ENCODE assay signal across 11 cellular contexts in the genomic region with DNA sequence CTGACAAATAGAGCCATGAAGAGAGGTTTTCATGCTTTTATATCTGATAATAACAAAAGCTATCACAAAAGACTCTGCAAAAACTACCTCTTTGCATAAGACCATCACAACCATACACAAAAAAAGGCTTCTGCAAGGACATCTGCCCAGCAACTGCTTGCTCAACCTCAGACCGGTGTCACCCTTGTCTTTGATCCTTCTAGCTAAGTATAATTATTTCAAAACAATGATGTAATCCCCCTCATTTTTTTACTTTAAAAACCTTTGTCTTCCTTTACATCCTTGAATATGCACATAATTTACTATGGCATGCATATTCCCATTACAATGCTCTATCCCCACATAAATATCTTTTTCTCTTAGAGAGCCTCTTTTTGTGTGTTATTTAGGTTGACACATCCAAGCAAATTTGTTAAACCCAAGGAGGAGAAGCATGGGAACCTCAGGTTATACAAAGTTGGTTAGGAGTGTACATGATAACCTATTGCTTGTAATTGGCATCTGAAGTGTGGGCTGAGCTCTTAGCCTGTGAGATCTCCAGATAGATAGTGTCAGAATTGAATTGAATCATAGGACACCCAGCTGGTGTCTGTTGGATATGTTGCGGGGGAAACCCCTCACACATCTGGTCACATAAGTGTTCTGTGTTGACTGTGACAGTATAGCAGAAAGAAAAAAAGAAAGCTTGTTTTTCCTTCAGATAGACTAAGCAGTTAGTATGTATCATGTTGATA. TPM values are rescaled to one million over a fixed set of nuclear protein-coding genes. Genes with fewer than 3 reads are reported as not detected.
A peak's percentile ranks its signal among the peaks of the same experiment; 100 is the strongest.
DNase-seq lines count a peak whose midpoint lies in the region; ATAC-seq, FAIRE-seq and TF ChIP-seq lines count a peak whose summit lies in the region.
"Had no signal": no experiment of that assay in that cellular context is flagged by ENCODE, and none has a peak within 500 bp of the region (broad histone marks: within the 10 kb centered on the region; RNA-seq: fewer than 3 reads in every experiment).

No MANE protein-coding gene starts in this region.

- H4K20me1 ChIP-seq in H1 (replicated peaks in 1 of 2; ENCODE audit: control insufficient read depth in 1 of 2, insufficient read depth in 2 of 2, low read length in 2 of 2): no peaks in the 10 kb centered on the region

- no peak overlapping the region for H3K9ac ChIP-seq in H1 (replicated peaks in 1 of 4; ENCODE audit: extremely low read depth in 1 of 4, low read depth in 3 of 4, low read length in 3 of 4)

- no peaks in the 10 kb centered on the region for H3K9me3 ChIP-seq in H1 (ENCODE audit: insufficient read depth in 2 of 2, low read depth in 1 of 2, low read length in 1 of 2)

- CTCF ChIA-PET in H1 (lab: Charles Lee; ENCODE audit: partially characterized antibody): interaction anchor here (0.6 to 1.9 kb wide), 6 partner anchors 24 to 277 kb away, joined by 3 to 6 read pairs (median 3); no protein-coding TSS in a partner anchor

- 81% methylated on average over 2 of the region's 2 CpGs; no CpG with 5 or more reads in 1 of the 2 experiments for WGBS in H1 (ENCODE audit: extremely low coverage in 1 of 2, insufficient coverage in 1 of 2, insufficient read length in 1 of 2, insufficient replicate concordance in 2 of 2, low coverage in 1 of 2, low lambda C conversion rate in 2 of 2, missing lambda C conversion rate in 1 of 2), 2 experiments

- no peak overlapping the region for H3K4me3 ChIP-seq in H1 (ENCODE audit: extremely low read depth in 1 of 4, insufficient read depth in 2 of 4, low read depth in 3 of 4, low read length in 4 of 4)
- H3K4me3 ChIP-seq: PC-9 had no signal

- H3K4me1 ChIP-seq in H1 (replicated peaks in 1 of 4; ENCODE audit: control insufficient read depth in 3 of 4, insufficient read depth in 4 of 4, low read length in 3 of 4): peaks cover 0 to 6% (median 2%) of the 10 kb centered on the region in 4 experiments; a peak in 2 of 7 replicates

- no peak overlapping the region for H3K14ac ChIP-seq in H1 (ENCODE audit: insufficient read length)

- H3K56ac ChIP-seq in H1 (replicated peaks; ENCODE audit: insufficient read length, low read depth, low read length): no peak overlapping the region

- no peak overlapping the region for H4K5ac ChIP-seq in H1 (ENCODE audit: insufficient read length, low read depth, low read length)

- FAIRE-seq in H1 (lab: Jason Lieb, UNC): no peak

- no peaks in the 10 kb centered on the region for H3K36me3 ChIP-seq in H1 (ENCODE audit: control insufficient read depth in 2 of 4, insufficient read depth in 4 of 4, low read length in 3 of 4)

- POLR2A ChIA-PET in H1 (lab: Charles Lee; ENCODE audit: partially characterized antibody): interaction anchor here (1.1 kb wide), 1 partner anchor 15 kb away, joined by 3 read pairs; no protein-coding TSS in a partner anchor

- H2AFZ ChIP-seq in H1 (ENCODE audit: low read length): 0 out of 2 replicates have a peak overlapping the region, but pooled peaks have one; percentile 92
- H2AFZ ChIP-seq: PC-9 had no signal

- no peak overlapping the region; a peak in 1 of 4 replicates for H3K4me2 ChIP-seq in H1 (ENCODE audit: insufficient read depth in 1 of 2, low read depth in 2 of 2, low read length in 2 of 2)
- H3K4me2 ChIP-seq: PC-9 had no signal

- no peaks in the 10 kb centered on the region for H3K36me3 Mint-ChIP-seq in activated CD4-positive, alpha-beta T cell treated with anti-CD3 and anti-CD28 coated beads, Interleukin-2, amount 10 ng/mL, durations not matched to agents 24 days and 14 days (ENCODE audit: low read depth)
- no peaks in the 10 kb centered on the region for H3K36me3 Mint-ChIP-seq in CD14-positive monocyte

- no peak overlapping the region for H2BK20ac ChIP-seq in H1 (ENCODE audit: low read length)

- H4K8ac ChIP-seq in H1 (ENCODE audit: extremely low read depth, insufficient read depth, low read length): no peak overlapping the region

- DNase-seq in activated CD4-positive, alpha-beta T cell treated with anti-CD3 and anti-CD28 coated beads, Interleukin-2, amount 10 ng/mL, durations not matched to agents 24 days and 14 days: peak; percentile 43
- no peak for DNase-seq in activated CD4-positive, alpha-beta T cell treated with anti-CD3 and anti-CD28 coated beads, Interleukin-2, amount 50 U/mL, for 1 hour
- DNase-seq in H1 (ENCODE audit: low read depth in 1 of 2, low spot score in 2 of 2) (no peak), nucleus accumbens (lab: John Stamatoyannopoulos, UW) (no peak), RPMI8226 (no peak), CD14-positive monocyte (ENCODE audit: low spot score) (no peak)
- DNase-seq: activated CD4-positive, alpha-beta T cell treated with anti-CD3 and anti-CD28 coated beads, Interleukin-2, amount 10 ng/mL, durations not matched to agents 7 days and 5 days; PC-9 had no signal

- H3K9me3 Mint-ChIP-seq in activated CD4-positive, alpha-beta T cell treated with anti-CD3 and anti-CD28 coated beads, Interleukin-2, amount 10 ng/mL, durations not matched to agents 24 days and 14 days: no peaks in the 10 kb centered on the region
- H3K9me3 Mint-ChIP-seq in CD14-positive monocyte: peaks cover 0 to 3% (median 0%) of the 10 kb centered on the region in 7 donors
- H3K9me3 Mint-ChIP-seq: activated CD4-positive, alpha-beta T cell treated with anti-CD3 and anti-CD28 coated beads, Interleukin-2, amount 10 ng/mL, durations not matched to agents 7 days and 5 days; stimulated activated naive CD8-positive, alpha-beta T cell treated with anti-CD3 and anti-CD28 coated beads, Interleukin-15, Interleukin-2, amounts not matched to agents 100 ng/mL and 50 ng/mL, for 24 hours had no signal

- no peak for TF ChIP-seq POLR2A in H1 (IDR thresholded peaks at IDR 0.05; ENCODE audit: control extremely low read depth in 1 of 2, low read depth in 2 of 2, low read length in 2 of 2)

- TF ChIP-seq RAD21 in H1 (IDR thresholded peaks at IDR 0.05 in 1 of 2, conservative IDR thresholded peaks at IDR 0.05 in 1 of 2; ENCODE audit: low read depth in 2 of 2, low read length in 2 of 2): no peak

- no peaks in the 10 kb centered on the region for H3K79me1 ChIP-seq in H1 (ENCODE audit: low read depth, low read length)

- H3K27me3 ChIP-seq in H1 (replicated peaks in 1 of 4; ENCODE audit: control insufficient read depth in 3 of 4, extremely low read depth in 1 of 4, insufficient read depth in 3 of 4, low read length in 3 of 4): no peaks in the 10 kb centered on the region

- no peaks in the 10 kb centered on the region for H3K23me2 ChIP-seq in H1 (ENCODE audit: low read depth, low read length)

- no peaks in the 10 kb centered on the region for H3K79me2 ChIP-seq in H1 (ENCODE audit: control insufficient read depth in 1 of 2, insufficient read depth in 2 of 2, low read length in 2 of 2)

- H3K27ac Mint-ChIP-seq in activated CD4-positive, alpha-beta T cell treated with anti-CD3 and anti-CD28 coated beads, Interleukin-2, amount 10 ng/mL, durations not matched to agents 24 days and 14 days: no peak overlapping the region
- no peak overlapping the region for H3K27ac Mint-ChIP-seq in CD14-positive monocyte
- H3K27ac Mint-ChIP-seq: activated CD4-positive, alpha-beta T cell treated with anti-CD3 and anti-CD28 coated beads, Interleukin-2, amount 10 ng/mL, durations not matched to agents 7 days and 5 days; stimulated activated naive CD8-positive, alpha-beta T cell treated with anti-CD3 and anti-CD28 coated beads, Interleukin-15, Interleukin-2, amounts not matched to agents 100 ng/mL and 50 ng/mL, for 24 hours had no signal

- TF ChIP-seq CTCF in H1 (IDR thresholded peaks at IDR 0.05; ENCODE audit: control extremely low read depth in 1 of 3, insufficient read depth in 1 of 3, low read depth in 1 of 3, low read length in 3 of 3): no peak
- no peak for TF ChIP-seq CTCF in CD14-positive monocyte (IDR thresholded peaks at IDR 0.05)

- H2AK5ac ChIP-seq in H1 (ENCODE audit: low read depth, low read length): no peak overlapping the region

- H3K4me1 Mint-ChIP-seq in activated CD4-positive, alpha-beta T cell treated with anti-CD3 and anti-CD28 coated beads, Interleukin-2, amount 10 ng/mL, durations not matched to agents 24 days and 14 days: no peaks in the 10 kb centered on the region
- peaks cover 11% of the 10 kb centered on the region for H3K4me1 Mint-ChIP-seq in CD14-positive monocyte
- H3K4me1 Mint-ChIP-seq: activated CD4-positive, alpha-beta T cell treated with anti-CD3 and anti-CD28 coated beads, Interleukin-2, amount 10 ng/mL, durations not matched to agents 7 days and 5 days had no signal

- H3K4me3 Mint-ChIP-seq in activated CD4-positive, alpha-beta T cell treated with anti-CD3 and anti-CD28 coated beads, Interleukin-2, amount 10 ng/mL, durations not matched to agents 24 days and 14 days: no peak overlapping the region
- H3K4me3 Mint-ChIP-seq in CD14-positive monocyte: no peak overlapping the region
- H3K4me3 Mint-ChIP-seq: activated CD4-positive, alpha-beta T cell treated with anti-CD3 and anti-CD28 coated beads, Interleukin-2, amount 10 ng/mL, durations not matched to agents 7 days and 5 days; stimulated activated naive CD8-positive, alpha-beta T cell treated with anti-CD3 and anti-CD28 coated beads, Interleukin-15, Interleukin-2, amounts not matched to agents 100 ng/mL and 50 ng/mL, for 24 hours had no signal

- intact Hi-C loops in activated CD4-positive, alpha-beta T cell treated with anti-CD3 and anti-CD28 coated beads, Interleukin-2, amount 10 ng/mL, durations not matched to agents 24 days and 14 days (cut with micrococcal nuclease): no loop called here
- intact Hi-C loops in CD14-positive monocyte (cut with micrococcal nuclease): no loop called here

- no peak for TF ChIP-seq EP300 in H1 (IDR thresholded peaks at IDR 0.05; ENCODE audit: borderline replicate concordance in 1 of 2, low read depth in 2 of 2, low read length in 2 of 2)

- no peak overlapping the region for H3K27ac ChIP-seq in H1 (ENCODE audit: low read depth, low read length)
- H3K27ac ChIP-seq: PC-9 had no signal

- no peak overlapping the region for H2BK5ac ChIP-seq in H1 (ENCODE audit: low read depth, low read length)

- H2BK15ac ChIP-seq in H1 (ENCODE audit: low read length): no peak overlapping the region

- H3K18ac ChIP-seq in H1 (ENCODE audit: extremely low read depth, low read length): no peak overlapping the region; the same call in 1 of the 2 replicates

- peaks cover 34% of the 10 kb centered on the region for H3K27me3 Mint-ChIP-seq in activated CD4-positive, alpha-beta T cell treated with anti-CD3 and anti-CD28 coated beads, Interleukin-2, amount 10 ng/mL, durations not matched to agents 24 days and 14 days
- H3K27me3 Mint-ChIP-seq in CD14-positive monocyte (ENCODE audit: low read depth in 3 of 3): peaks cover 1 to 2% (median 1%) of the 10 kb centered on the region in 3 donors

- ATAC-seq in GM21447 (IDR thresholded peaks at IDR 0.05; ENCODE audit: unreplicated experiment): peak; percentile 81
- ATAC-seq in HG03095 (IDR thresholded peaks at IDR 0.05; ENCODE audit: unreplicated experiment): peak; percentile 92

- no peak overlapping the region for H2BK12ac ChIP-seq in H1 (ENCODE audit: low read depth, low read length)

- no peak overlapping the region for H3K23ac ChIP-seq in H1 (ENCODE audit: insufficient read length)

- no peak overlapping the region for H2BK120ac ChIP-seq in H1 (replicated peaks; ENCODE audit: low read depth, low read length)

- no peak overlapping the region for H3K4ac ChIP-seq in H1 (replicated peaks; ENCODE audit: insufficient read length, low read depth, low read length)

- H4K91ac ChIP-seq in H1 (replicated peaks; ENCODE audit: insufficient read length, low read length): no peak overlapping the region

RNA-seq across cellular contexts. Expression of gene CGA, which starts 20.7 kb away (rescaled TPM):
- total RNA-seq in activated CD4-positive, alpha-beta T cell treated with anti-CD3 and anti-CD28 coated beads, Interleukin-2, amount 10 ng/mL, durations not matched to agents 24 days and 14 days: not detected in 2 replicates
- not detected in 2 replicates for total RNA-seq in H1 (2021; fragmentation: NEBNext Ultra II Directional; extraction: Animal tissue kit (Norgen Biotek cat#: 25700))
- not detected in 2 replicates for polyA plus RNA-seq in H1 (2011; rRNA removed)
- polyA plus RNA-seq in H1 (2011; cell fraction: cytosol; rRNA removed): not detected
- not detected for polyA plus RNA-seq in H1 (2011; cell fraction: nucleus; rRNA removed)
- not detected in 4 replicates for polyA plus RNA-seq in H1 (2012, experiment 1 of 2)
- not detected for polyA plus RNA-seq in H1 (2012, experiment 2 of 2)
- not detected for polyA plus RNA-seq in H1 (2013, experiment 1 of 2)
- polyA plus RNA-seq in H1 (2013, experiment 2 of 2): not detected
- polyA minus RNA-seq in H1 (2011; rRNA and poly(A)+ RNA removed): not detected in 2 replicates
- 7.1 TPM for polyA minus RNA-seq in H1 (2011; cell fraction: cytosol; rRNA and poly(A)+ RNA removed)
- polyA minus RNA-seq in H1 (2011; cell fraction: nucleus; rRNA and poly(A)+ RNA removed): 4.2 TPM
- not detected for polyA plus RNA-seq in CD14-positive monocyte
- total RNA-seq: activated CD4-positive, alpha-beta T cell treated with anti-CD3 and anti-CD28 coated beads, Interleukin-2, amount 10 ng/mL, durations not matched to agents 7 days and 5 days; PC-9 had no signal

RNA-seq across cellular contexts. Expression of gene ZNF292, which starts 39.8 kb away (rescaled TPM):
- total RNA-seq in activated CD4-positive, alpha-beta T cell treated with anti-CD3 and anti-CD28 coated beads, Interleukin-2, amount 10 ng/mL, durations not matched to agents 24 days and 14 days: 61.2 and 63.7 TPM in 2 replicates
- total RNA-seq in H1 (2021; fragmentation: NEBNext Ultra II Directional; extraction: Animal tissue kit (Norgen Biotek cat#: 25700)): 38.0 and 44.2 TPM in 2 replicates
- polyA plus RNA-seq in H1 (2011; rRNA removed): 5.0 and 6.8 TPM in 2 replicates
- polyA plus RNA-seq in H1 (2011; cell fraction: cytosol; rRNA removed): 8.4 TPM
- polyA plus RNA-seq in H1 (2011; cell fraction: nucleus; rRNA removed): 16.3 TPM
- polyA plus RNA-seq in H1 (2012, experiment 1 of 2): 7.6 to 14.1 TPM (median 10.6 TPM) in 4 replicates
- polyA plus RNA-seq in H1 (2012, experiment 2 of 2): 0.77 TPM
- polyA plus RNA-seq in H1 (2013, experiment 1 of 2): 24.6 TPM
- 22.8 TPM for polyA plus RNA-seq in H1 (2013, experiment 2 of 2)
- polyA minus RNA-seq in H1 (2011; rRNA and poly(A)+ RNA removed): 46.9 and 58.6 TPM in 2 replicates
- polyA minus RNA-seq in H1 (2011; cell fraction: cytosol; rRNA and poly(A)+ RNA removed): 26.4 TPM
- 162 TPM for polyA minus RNA-seq in H1 (2011; cell fraction: nucleus; rRNA and poly(A)+ RNA removed)
- 1 to 10 TPM; 4.8 to 7.6 TPM for polyA plus RNA-seq in CD14-positive monocyte
